In genomic region chr11:43012606-43013005, GRCh38 we compare ENCODE assay signal across 26 cellular contexts.
"Had no signal": no experiment of that assay in that cellular context is flagged by ENCODE, and none has a peak within 500 bp of the region (broad histone marks: within the 10 kb centered on the region; RNA-seq: fewer than 3 reads in every experiment).

No MANE protein-coding gene starts in this region.

- H3K9me3 ChIP-seq: mucosa of descending colon, neutrophil, pancreas, right lobe of liver, suprapubic skin, thyroid gland had no signal

- H3K4me1 ChIP-seq: esophagus squamous epithelium, pancreas, right lobe of liver, suprapubic skin, thyroid gland had no signal

- DNase-seq: cortex of kidney; effector memory CD8-positive, alpha-beta T cell; erythroblast; esophagus squamous epithelium; foreskin melanocyte; hypothalamus; immature natural killer cell; islet precursor cell; kidney glomerular epithelial cell; mesenchymal stem cell; mucosa of descending colon; naive B cell; pancreas; right lobe of liver; small intestine; stimulated activated CD4-positive, alpha-beta T cell treated with anti-CD3 and anti-CD28 coated beads, Interleukin-15, amount 100 ng/mL, for 24 hours; stimulated activated CD4-positive, alpha-beta T cell treated with anti-CD3 and anti-CD28 coated beads, Interleukin-4, amount 100 ng/mL, for 1 hour; stimulated activated CD8-positive, alpha-beta memory T cell treated with anti-CD3 and anti-CD28 coated beads, Interleukin-4, amount 100 ng/mL, for 48 hours; stimulated activated naive CD4-positive, alpha-beta T cell; stimulated activated naive CD8-positive, alpha-beta T cell treated with anti-CD3 and anti-CD28 coated beads, Interleukin-15, amount 100 ng/mL, for 72 hours; thyroid gland; trophoblast cell had no signal

- H3K27ac ChIP-seq: esophagus squamous epithelium, neutrophil, pancreas, right lobe of liver, suprapubic skin, thyroid gland had no signal

- H3K36me3 ChIP-seq: esophagus squamous epithelium, neutrophil, pancreas, right lobe of liver, suprapubic skin, thyroid gland had no signal

- H3K4me3 ChIP-seq: esophagus squamous epithelium, lung, mucosa of descending colon, pancreas, right lobe of liver, suprapubic skin, thyroid gland had no signal

- H3K27me3 ChIP-seq: esophagus squamous epithelium, neutrophil, pancreas, right lobe of liver, suprapubic skin, thyroid gland had no signal

- ATAC-seq: effector memory CD8-positive, alpha-beta T cell; mucosa of descending colon; natural killer cell treated with Interleukin-12 subunit alpha and Interleukin-12 subunit beta and Interleukin-15 and Interleukin-18, amount 100 ng/mL, for 72 hours; pancreas; right lobe of liver; stimulated activated naive CD8-positive, alpha-beta T cell treated with anti-CD3 and anti-CD28 coated beads, Interleukin-15, amount 100 ng/mL, for 72 hours had no signal
